Comparison of ENCODE assay signal across 8 cellular contexts in genomic region chr9:130847306-130848217, GRCh38. TPM values are rescaled to one million over a fixed set of nuclear protein-coding genes. Genes with fewer than 3 reads are reported as not detected.
DNase-seq lines count a peak whose midpoint lies in the region; ATAC-seq, FAIRE-seq and TF ChIP-seq lines count a peak whose summit lies in the region.

No MANE protein-coding gene starts in this region.

- in situ Hi-C loops in gastrocnemius medialis (cut with MboI; ENCODE audit: low sequenced_read_pairs in 4 of 4), result no loop called here

- no peaks in the 10 kb centered on the region for H3K36me3 Mint-ChIP-seq in T-helper 17 cell (ENCODE audit: low read depth)
- no peaks in the 10 kb centered on the region for H3K36me3 Mint-ChIP-seq in stimulated activated effector memory CD8-positive, alpha-beta T cell treated with anti-CD3 and anti-CD28 coated beads, Interleukin-12 subunit alpha, Interleukin-12 subunit beta, amount 100 ng/mL, for 72 hours

- H3K4me1 ChIP-seq in ascending aorta (peaks cover 19 to 61% of the 10 kb centered on the region in 2 donors), right cardiac atrium (ENCODE audit: control insufficient read depth, insufficient read depth, low read length) (peaks cover 29% of the 10 kb centered on the region), gastrocnemius medialis (peaks cover 51 to 57% of the 10 kb centered on the region in 2 donors)

- no peak overlapping the region for H3K27ac Mint-ChIP-seq in T-helper 17 cell
- no peak overlapping the region for H3K27ac Mint-ChIP-seq in stimulated activated effector memory CD8-positive, alpha-beta T cell treated with anti-CD3 and anti-CD28 coated beads, Interleukin-12 subunit alpha, Interleukin-12 subunit beta, amount 100 ng/mL, for 72 hours

- intact Hi-C loops in ascending aorta (cut with DNase I), result loop anchor here (1.0 to 5.0 kb wide), 5 partner anchors 13 to 155 kb away; partner anchors contain the start of gene EXOSC2
- intact Hi-C loops in right cardiac atrium (cut with DNase I), result no loop called here
- intact Hi-C loops in gastrocnemius medialis (cut with DNase I; ENCODE audit: low total_unique reads), result loop anchor here (2.0 kb wide), 1 partner anchor 67 kb away; no protein-coding TSS in a partner anchor

- no peaks in the 10 kb centered on the region for H3K9me3 Mint-ChIP-seq in stimulated activated effector memory CD8-positive, alpha-beta T cell treated with anti-CD3 and anti-CD28 coated beads, Interleukin-12 subunit alpha, Interleukin-12 subunit beta, amount 100 ng/mL, for 72 hours

- no peak overlapping the region for H3K4me3 Mint-ChIP-seq in T-helper 17 cell
- no peak overlapping the region for H3K4me3 Mint-ChIP-seq in stimulated activated effector memory CD8-positive, alpha-beta T cell treated with anti-CD3 and anti-CD28 coated beads, Interleukin-12 subunit alpha, Interleukin-12 subunit beta, amount 100 ng/mL, for 72 hours

- FAIRE-seq in H54 (lab: Jason Lieb, UNC), result peak; percentile 80

- DNase-seq in H54 (ENCODE audit: insufficient read length, low spot score), result no peak
- peak; percentile 53 to 93 for DNase-seq in ascending aorta (ENCODE audit: low spot score in 2 of 2)
- peak; percentile 74 to 85 (median 80) for DNase-seq in right cardiac atrium
- peak; percentile 72 to 86 for DNase-seq in gastrocnemius medialis
- no peak for DNase-seq in NCI-H1694 treated with DMSO at 0.1 percent for 48 hours (lab: John Stamatoyannopoulos, UW)
- DNase-seq in stimulated activated CD4-positive, alpha-beta T cell treated with anti-CD3 and anti-CD28 coated beads, Interleukin-4, amount 100 ng/mL, for 24 hours, result no peak
- no peak for DNase-seq in T-helper 17 cell
- no peak for DNase-seq in stimulated activated effector memory CD8-positive, alpha-beta T cell treated with anti-CD3 and anti-CD28 coated beads, Interleukin-12 subunit alpha, Interleukin-12 subunit beta, amount 100 ng/mL, for 72 hours (ENCODE audit: low spot score in 2 of 2)

- H3K27ac ChIP-seq in ascending aorta (peak overlapping the region; percentile 95 to 98), right cardiac atrium (ENCODE audit: low read length) (peak overlapping the region; percentile 46), gastrocnemius medialis (peak overlapping the region; percentile 72 to 78 (median 78))

- H3K27me3 Mint-ChIP-seq in T-helper 17 cell, result no peaks in the 10 kb centered on the region

- H3K4me3 ChIP-seq in ascending aorta (peak overlapping the region; percentile 40 to 50), right cardiac atrium (ENCODE audit: low read length) (no peak overlapping the region), gastrocnemius medialis (no peak overlapping the region)

- H3K9me3 ChIP-seq in ascending aorta (no peaks in the 10 kb centered on the region), right cardiac atrium (ENCODE audit: control insufficient read depth, low read length) (no peaks in the 10 kb centered on the region), gastrocnemius medialis (no peaks in the 10 kb centered on the region), T-helper 17 cell (ENCODE audit: control insufficient read depth, low read length, poor library complexity, severe bottlenecking) (no peaks in the 10 kb centered on the region)

- peak in 2 of 3 experiments; percentile 26 to 29 for TF ChIP-seq CTCF in ascending aorta (IDR thresholded peaks at IDR 0.05)
- TF ChIP-seq CTCF in gastrocnemius medialis (IDR thresholded peaks at IDR 0.05 in 4 of 5, conservative IDR thresholded peaks at IDR 0.05 in 1 of 5), result no peak

- WGBS in right cardiac atrium, result 31% methylated on average over 13 of the region's 13 CpGs

- peak; percentile 93 to 94 for ATAC-seq in right cardiac atrium
- peak; percentile 80 to 88 for ATAC-seq in gastrocnemius medialis
- ATAC-seq in T-helper 17 cell, result no peak
- ATAC-seq in stimulated activated effector memory CD8-positive, alpha-beta T cell treated with anti-CD3 and anti-CD28 coated beads, Interleukin-12 subunit alpha, Interleukin-12 subunit beta, amount 100 ng/mL, for 72 hours, result no peak

- H3K4me1 Mint-ChIP-seq in T-helper 17 cell, result peaks cover 18% of the 10 kb centered on the region
- H3K4me1 Mint-ChIP-seq in stimulated activated effector memory CD8-positive, alpha-beta T cell treated with anti-CD3 and anti-CD28 coated beads, Interleukin-12 subunit alpha, Interleukin-12 subunit beta, amount 100 ng/mL, for 72 hours, result peaks cover 25% of the 10 kb centered on the region

- TF ChIP-seq POLR2A in H54 (IDR thresholded peaks at IDR 0.05; ENCODE audit: low read depth, low read length) (no peak), gastrocnemius medialis (IDR thresholded peaks at IDR 0.05) (peak; percentile 18 to 44)

- H3K27me3 ChIP-seq in ascending aorta (no peaks in the 10 kb centered on the region), right cardiac atrium (ENCODE audit: control insufficient read depth, insufficient read depth) (no peaks in the 10 kb centered on the region), gastrocnemius medialis (no peaks in the 10 kb centered on the region)

- H3K36me3 ChIP-seq in ascending aorta, result no peaks in the 10 kb centered on the region
- no peaks in the 10 kb centered on the region for H3K36me3 ChIP-seq in gastrocnemius medialis

RNA-seq across cellular contexts. Expression of gene ABL1, which starts 12.5 kb away (rescaled TPM):
- total RNA-seq in ascending aorta, result 99.1 TPM
- 10 to 100 TPM; 32.9 to 48.2 (median 41.9) TPM for total RNA-seq in right cardiac atrium
- 21.7 TPM for polyA plus RNA-seq in right cardiac atrium
- 10 to 100 TPM; 22.8 to 55.5 (median 28.5) TPM for total RNA-seq in gastrocnemius medialis
- total RNA-seq in T-helper 17 cell, result 10 to 100 TPM; 34.9 to 35.8 TPM

RNA-seq across cellular contexts. Expression of gene QRFP, which starts 49.0 kb away (rescaled TPM):
- not detected for total RNA-seq in ascending aorta
- not detected for total RNA-seq in right cardiac atrium
- 0.05 TPM for polyA plus RNA-seq in right cardiac atrium
- not detected for total RNA-seq in gastrocnemius medialis
- total RNA-seq in T-helper 17 cell, result not detected

Comparison
In these comparisons a context has a peak if more than half of its experiments do, and no peak if none do; other contexts are left out.
1. DNase-seq: peak in ascending aorta (2 of 2), right cardiac atrium (3 of 3) and gastrocnemius medialis (2 of 2); none in H54 (single experiment), NCI-H1694 treated with DMSO at 0.1 percent for 48 hours (single experiment), stimulated activated CD4-positive, alpha-beta T cell treated with anti-CD3 and anti-CD28 coated beads, Interleukin-4, amount 100 ng/mL, for 24 hours (single experiment), T-helper 17 cell (0 of 3) and stimulated activated effector memory CD8-positive, alpha-beta T cell treated with anti-CD3 and anti-CD28 coated beads, Interleukin-12 subunit alpha, Interleukin-12 subunit beta, amount 100 ng/mL, for 72 hours (0 of 2).
2. H3K27ac ChIP-seq: peak in every context shown above with its lines; median percentile 96 in ascending aorta; 78 in gastrocnemius medialis; 46 in right cardiac atrium.
3. H3K4me3 ChIP-seq: peak in ascending aorta (2 of 2); none in right cardiac atrium (single experiment) and gastrocnemius medialis (0 of 4).
4. CTCF ChIP-seq: peak in ascending aorta (2 of 3); none in gastrocnemius medialis (0 of 5).
5. ATAC-seq: peak in right cardiac atrium (2 of 2) and gastrocnemius medialis (2 of 2); none in T-helper 17 cell (single experiment) and stimulated activated effector memory CD8-positive, alpha-beta T cell treated with anti-CD3 and anti-CD28 coated beads, Interleukin-12 subunit alpha, Interleukin-12 subunit beta, amount 100 ng/mL, for 72 hours (single experiment).
6. intact Hi-C loops: an anchor here in ascending aorta (1.0 to 5.0 kb wide) and gastrocnemius medialis (2.0 kb wide); none called in right cardiac atrium.